In genomic region chr4:151538963-151539362, GRCh38 we compare ENCODE assay signal across 26 cellular contexts.
"Had no signal": no experiment of that assay in that cellular context is flagged by ENCODE, and none has a peak within 500 bp of the region (broad histone marks: within the 10 kb centered on the region; RNA-seq: fewer than 3 reads in every experiment).

No MANE protein-coding gene starts in this region.

- ATAC-seq: heart right ventricle; left cardiac atrium; left lung; naive thymus-derived CD4-positive, alpha-beta T cell; sciatic nerve; stimulated activated effector memory CD8-positive, alpha-beta T cell treated with anti-CD3 and anti-CD28 coated beads, Interleukin-12 subunit alpha, Interleukin-12 subunit beta, amount 100 ng/mL, for 72 hours had no signal

- H3K27ac Mint-ChIP-seq: naive thymus-derived CD4-positive, alpha-beta T cell; nephron; neural progenitor cell; progenitor cell of endocrine pancreas; stimulated activated effector memory CD8-positive, alpha-beta T cell treated with anti-CD3 and anti-CD28 coated beads, Interleukin-12 subunit alpha, Interleukin-12 subunit beta, amount 100 ng/mL, for 72 hours had no signal

- H3K9ac ChIP-seq: neural progenitor cell, parathyroid adenoma had no signal

- H3K9me3 ChIP-seq: esophagus muscularis mucosa, heart right ventricle, left lung, stomach, thyroid gland had no signal

- H3K4me1 Mint-ChIP-seq: naive thymus-derived CD4-positive, alpha-beta T cell; stimulated activated effector memory CD8-positive, alpha-beta T cell treated with anti-CD3 and anti-CD28 coated beads, Interleukin-12 subunit alpha, Interleukin-12 subunit beta, amount 100 ng/mL, for 72 hours had no signal

- H3K79me2 ChIP-seq: parathyroid adenoma had no signal

- H3K27me3 Mint-ChIP-seq: progenitor cell of endocrine pancreas had no signal

- H3K4me1 ChIP-seq: parathyroid adenoma had no signal

- H3K36me3 ChIP-seq: esophagus muscularis mucosa, heart right ventricle, left lung, neural progenitor cell, stomach, thyroid gland had no signal

- H3K4me3 Mint-ChIP-seq: naive thymus-derived CD4-positive, alpha-beta T cell; nephron; neural progenitor cell; stimulated activated effector memory CD8-positive, alpha-beta T cell treated with anti-CD3 and anti-CD28 coated beads, Interleukin-12 subunit alpha, Interleukin-12 subunit beta, amount 100 ng/mL, for 72 hours had no signal

- H3K4me2 ChIP-seq: neural progenitor cell, smooth muscle cell had no signal

- H3K27ac ChIP-seq: esophagus muscularis mucosa, heart right ventricle, left lung, neural progenitor cell, parathyroid adenoma, stomach had no signal

- H3K9me3 Mint-ChIP-seq: naive thymus-derived CD4-positive, alpha-beta T cell; nephron; neural progenitor cell; stimulated activated effector memory CD8-positive, alpha-beta T cell treated with anti-CD3 and anti-CD28 coated beads, Interleukin-12 subunit alpha, Interleukin-12 subunit beta, amount 100 ng/mL, for 72 hours had no signal

- H3K4me3 ChIP-seq: esophagus muscularis mucosa, heart right ventricle, left lung, neural progenitor cell, smooth muscle cell, stomach, thyroid gland had no signal

- H3K27me3 ChIP-seq: esophagus muscularis mucosa, heart right ventricle, left lung, neural progenitor cell, stomach, thyroid gland had no signal

- H3K36me3 Mint-ChIP-seq: neural progenitor cell; stimulated activated effector memory CD8-positive, alpha-beta T cell treated with anti-CD3 and anti-CD28 coated beads, Interleukin-12 subunit alpha, Interleukin-12 subunit beta, amount 100 ng/mL, for 72 hours had no signal

- H2AFZ ChIP-seq: neural progenitor cell, parathyroid adenoma had no signal

- DNase-seq: dermis blood vessel endothelial cell; effector memory CD4-positive, alpha-beta T cell; foreskin melanocyte; glutamatergic neuron; heart right ventricle; hippocampal formation; left cardiac atrium; left lung; mesenchymal stem cell; midbrain; naive thymus-derived CD4-positive, alpha-beta T cell; stimulated activated CD4-positive, alpha-beta T cell treated with anti-CD3 and anti-CD28 coated beads, Interleukin-12 subunit alpha, Interleukin-12 subunit beta, amount 100 ng/mL, for 4 hours; stimulated activated CD4-positive, alpha-beta T cell treated with anti-CD3 and anti-CD28 coated beads, Interleukin-1b, Interleukin-23, amount 100 ng/mL, for 48 hours; stimulated activated CD4-positive, alpha-beta T cell treated with anti-CD3 and anti-CD28 coated beads, Interleukin-4, amount 100 ng/mL, for 1 hour; stimulated activated naive CD4-positive, alpha-beta T cell treated with Interleukin-2 at 50 U/mL for 16 hours; stomach; trophoblast cell had no signal
